Comparison of ENCODE assay signal across 9 cellular contexts in the genomic region with DNA sequence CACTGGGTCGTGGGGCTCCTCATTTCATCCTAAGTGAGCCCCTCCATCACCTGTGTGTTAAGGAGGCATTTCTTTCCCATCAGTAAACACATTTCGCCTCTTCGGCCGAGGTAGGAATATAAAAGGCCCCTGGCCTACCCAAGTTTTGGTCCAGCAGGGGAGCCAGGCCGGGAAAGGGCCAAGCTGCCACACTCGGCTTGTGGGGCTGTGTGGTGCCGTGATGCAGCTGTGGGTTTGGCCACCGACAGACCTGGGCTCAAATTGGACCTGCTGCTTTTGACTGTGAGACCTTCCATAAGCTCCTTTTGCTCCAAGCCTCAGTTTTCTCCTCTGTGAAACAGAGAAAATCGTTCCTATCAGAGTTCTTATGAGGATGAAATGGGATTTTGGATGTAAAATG. TPM values are rescaled to one million over a fixed set of nuclear protein-coding genes. Genes with fewer than 3 reads are reported as not detected.
DNase-seq lines count a peak whose midpoint lies in the region; FAIRE-seq and TF ChIP-seq lines count a peak whose summit lies in the region.
"Had no signal": no experiment of that assay in that cellular context is flagged by ENCODE, and none has a peak within 500 bp of the region (broad histone marks: within the 10 kb centered on the region; RNA-seq: fewer than 3 reads in every experiment).

No MANE protein-coding gene starts in this region.

- 74% methylated on average over 9 of the region's 9 CpGs; no CpG with 5 or more reads in 1 of the 2 experiments for WGBS in H1 (ENCODE audit: extremely low coverage in 1 of 2, insufficient coverage in 1 of 2, insufficient read length in 1 of 2, insufficient replicate concordance in 2 of 2, low coverage in 1 of 2, low lambda C conversion rate in 2 of 2, missing lambda C conversion rate in 1 of 2), 2 experiments

- peaks cover 4% of the 10 kb centered on the region for H3K27me3 Mint-ChIP-seq in neural crest cell (ENCODE audit: low read depth)

- no peak overlapping the region for H2BK20ac ChIP-seq in H1 (ENCODE audit: low read length)

- H3K27me3 ChIP-seq in BLaER1 (peaks cover 7% of the 10 kb centered on the region; the same call in 1 of the 2 replicates), H1 (replicated peaks in 1 of 4; ENCODE audit: control insufficient read depth in 3 of 4, extremely low read depth in 1 of 4, insufficient read depth in 3 of 4, low read length in 3 of 4) (peaks cover 0 to 4% (median 0%) of the 10 kb centered on the region in 4 experiments; a peak in 2 of 7 replicates)

- CTCF ChIA-PET in H1 (lab: Charles Lee; ENCODE audit: partially characterized antibody) = interaction anchor here (0.7 to 1.9 kb wide), 8 partner anchors 9 to 67 kb away, joined by 3 to 7 read pairs (median 3); no protein-coding TSS in a partner anchor

- H3K27ac ChIP-seq in BLaER1 = peak overlapping the region; percentile 85
- no peak overlapping the region for H3K27ac ChIP-seq in H1 (ENCODE audit: low read depth, low read length)

- no peak overlapping the region for H3K56ac ChIP-seq in H1 (replicated peaks; ENCODE audit: insufficient read length, low read depth, low read length)

- H3K4me2 ChIP-seq in BLaER1 (peak overlapping the region; percentile 96), H1 (ENCODE audit: insufficient read depth in 1 of 2, low read depth in 2 of 2, low read length in 2 of 2) (peak overlapping the region; percentile 64 to 98)

- no peak overlapping the region for H2BK120ac ChIP-seq in H1 (replicated peaks; ENCODE audit: low read depth, low read length)

- no peak overlapping the region for H4K91ac ChIP-seq in H1 (replicated peaks; ENCODE audit: insufficient read length, low read length)

- peaks cover 9% of the 10 kb centered on the region; the same call in 1 of the 2 replicates for H3K23me2 ChIP-seq in H1 (ENCODE audit: low read depth, low read length)

- H3K9me3 ChIP-seq in BLaER1 = no peaks in the 10 kb centered on the region
- H3K9me3 ChIP-seq in H1 (ENCODE audit: insufficient read depth in 2 of 2, low read depth in 1 of 2, low read length in 1 of 2) = no peaks in the 10 kb centered on the region

- peak overlapping the region; percentile 94 for H3K4me3 Mint-ChIP-seq in neural crest cell

- TF ChIP-seq EP300 in H1 (IDR thresholded peaks at IDR 0.05; ENCODE audit: borderline replicate concordance in 1 of 2, low read depth in 2 of 2, low read length in 2 of 2) = no peak

- peaks cover 44% of the 10 kb centered on the region for H3K36me3 ChIP-seq in BLaER1
- peaks cover 5 to 15% (median 11%) of the 10 kb centered on the region in 4 experiments; a peak in 6 of 8 replicates for H3K36me3 ChIP-seq in H1 (ENCODE audit: control insufficient read depth in 2 of 4, insufficient read depth in 4 of 4, low read length in 3 of 4)

- H3K4me3 ChIP-seq in BLaER1 (peak overlapping the region; percentile 98), NB4 (ENCODE audit: low read depth, low read length) (peak overlapping the region; percentile 92), H1 (ENCODE audit: extremely low read depth in 1 of 4, insufficient read depth in 2 of 4, low read depth in 3 of 4, low read length in 4 of 4) (peak overlapping the region; percentile 48 to 94 (median 76))

- H3K9me3 Mint-ChIP-seq in neural crest cell = peaks cover 7% of the 10 kb centered on the region

- H3K9ac ChIP-seq in BLaER1 (peak overlapping the region; percentile 95), H1 (replicated peaks in 1 of 4; ENCODE audit: extremely low read depth in 1 of 4, low read depth in 3 of 4, low read length in 3 of 4) (peak overlapping the region in 3 of 4 experiments; percentile 38 to 63 (median 56); a peak in 5 of 7 replicates)

- no peak for TF ChIP-seq RAD21 in H1 (IDR thresholded peaks at IDR 0.05 in 1 of 2, conservative IDR thresholded peaks at IDR 0.05 in 1 of 2; ENCODE audit: low read depth in 2 of 2, low read length in 2 of 2)

- H3K18ac ChIP-seq in H1 (ENCODE audit: extremely low read depth, low read length) = no peak overlapping the region

- no peak overlapping the region for H4K5ac ChIP-seq in H1 (ENCODE audit: insufficient read length, low read depth, low read length)

- H2BK5ac ChIP-seq in H1 (ENCODE audit: low read depth, low read length) = no peak overlapping the region

- no peak overlapping the region for H2AFZ ChIP-seq in H1 (ENCODE audit: low read length)

- H3K27ac Mint-ChIP-seq in neural crest cell (ENCODE audit: unreplicated experiment) = no peak overlapping the region

- H3K14ac ChIP-seq in H1 (ENCODE audit: insufficient read length) = no peak overlapping the region

- TF ChIP-seq POLR2A in NB4 (IDR thresholded peaks at IDR 0.05; ENCODE audit: extremely low read depth, insufficient read length) = no peak
- TF ChIP-seq POLR2A in H1 (IDR thresholded peaks at IDR 0.05; ENCODE audit: control extremely low read depth in 1 of 2, low read depth in 2 of 2, low read length in 2 of 2) = no peak

- FAIRE-seq in H1 (lab: Jason Lieb, UNC) = no peak

- H2AK5ac ChIP-seq in H1 (ENCODE audit: low read depth, low read length) = no peak overlapping the region

- H3K4me1 ChIP-seq in BLaER1 (peaks cover 38% of the 10 kb centered on the region), H1 (replicated peaks in 1 of 4; ENCODE audit: control insufficient read depth in 3 of 4, insufficient read depth in 4 of 4, low read length in 3 of 4) (peaks cover 5 to 27% (median 17%) of the 10 kb centered on the region in 4 experiments; a peak in 6 of 7 replicates)

- TF ChIP-seq CTCF in NB4 (IDR thresholded peaks at IDR 0.05; ENCODE audit: low read depth, low read length) (no peak), H1 (IDR thresholded peaks at IDR 0.05; ENCODE audit: control extremely low read depth in 1 of 3, insufficient read depth in 1 of 3, low read depth in 1 of 3, low read length in 3 of 3) (no peak), neural crest cell (conservative IDR thresholded peaks at IDR 0.05) (no peak)

- DNase-seq in NB4 (ENCODE audit: low read depth) (no peak), H1 (ENCODE audit: low read depth in 1 of 2, low spot score in 2 of 2) (no peak), neural crest cell (ENCODE audit: low read depth, low spot score) (no peak), AML-193 (lab: John Stamatoyannopoulos, UW) (no peak), SKM-1 treated with dmso at 0.1 percent for 144 hours (lab: John Stamatoyannopoulos, UW; ENCODE audit: unreplicated experiment) (no peak)
- DNase-seq in activated CD4-positive, alpha-beta T cell treated with anti-CD3 and anti-CD28 coated beads for 1 hour = no peak
- DNase-seq in stimulated activated CD4-positive, alpha-beta T cell treated with anti-CD3 and anti-CD28 coated beads, Interleukin-4, amount 100 ng/mL, for 4 hours = no peak
- DNase-seq: NCI-H2081 treated with DMSO at 0.1 percent for 48 hours had no signal

- no peak overlapping the region for H4K8ac ChIP-seq in H1 (ENCODE audit: extremely low read depth, insufficient read depth, low read length)

- POLR2A ChIA-PET in H1 (lab: Charles Lee; ENCODE audit: partially characterized antibody) = interaction anchor here (0.7 to 2.7 kb wide), 4 partner anchors 12 to 24 kb away, joined by 5 to 17 read pairs (median 12); a partner anchor contains a TSS

- H3K79me1 ChIP-seq in H1 (ENCODE audit: low read depth, low read length) = no peaks in the 10 kb centered on the region

- no peak overlapping the region for H2BK12ac ChIP-seq in H1 (ENCODE audit: low read depth, low read length)

- H2BK15ac ChIP-seq in H1 (ENCODE audit: low read length) = no peak overlapping the region

- H4K20me1 ChIP-seq in BLaER1 (peaks cover 5% of the 10 kb centered on the region; the same call in 1 of the 2 replicates), H1 (replicated peaks in 1 of 2; ENCODE audit: control insufficient read depth in 1 of 2, insufficient read depth in 2 of 2, low read length in 2 of 2) (peaks cover 0 to 4% of the 10 kb centered on the region in 2 experiments)

- H3K4me1 Mint-ChIP-seq in neural crest cell = peaks cover 28% of the 10 kb centered on the region

- no peak overlapping the region for H3K23ac ChIP-seq in H1 (ENCODE audit: insufficient read length)

- H3K36me3 Mint-ChIP-seq in neural crest cell (ENCODE audit: low read depth) = no peaks in the 10 kb centered on the region

- H3K4ac ChIP-seq in H1 (replicated peaks; ENCODE audit: insufficient read length, low read depth, low read length) = no peak overlapping the region

- H3K79me2 ChIP-seq in H1 (ENCODE audit: control insufficient read depth in 1 of 2, insufficient read depth in 2 of 2, low read length in 2 of 2) = peaks cover 0 to 8% of the 10 kb centered on the region in 2 experiments; a peak in 1 of 4 replicates

RNA-seq across cellular contexts. Expression of a gene that starts 0.8 kb away (rescaled TPM):
- 131 TPM in 2 replicates for total RNA-seq in H1 (2021; fragmentation: NEBNext Ultra II Directional; extraction: Animal tissue kit (Norgen Biotek cat#: 25700))
- 125 and 192 TPM in 2 replicates for polyA plus RNA-seq in H1 (2011; rRNA removed)
- 152 TPM for polyA plus RNA-seq in H1 (2011; cell fraction: cytosol; rRNA removed)
- polyA plus RNA-seq in H1 (2011; cell fraction: nucleus; rRNA removed) = 304 TPM
- 89.8 to 192 TPM (median 174 TPM) in 4 replicates for polyA plus RNA-seq in H1 (2012, experiment 1 of 2)
- polyA plus RNA-seq in H1 (2012, experiment 2 of 2) = 101 TPM
- 72.0 TPM for polyA plus RNA-seq in H1 (2013, experiment 1 of 2)
- 62.7 TPM for polyA plus RNA-seq in H1 (2013, experiment 2 of 2)
- polyA minus RNA-seq in H1 (2011; rRNA and poly(A)+ RNA removed) = 60.2 and 75.0 TPM in 2 replicates
- 98.5 TPM for polyA minus RNA-seq in H1 (2011; cell fraction: cytosol; rRNA and poly(A)+ RNA removed)
- 80.7 TPM for polyA minus RNA-seq in H1 (2011; cell fraction: nucleus; rRNA and poly(A)+ RNA removed)
- 182 and 191 TPM in 2 replicates for total RNA-seq in neural crest cell

RNA-seq across cellular contexts. Expression of a gene that starts 22.2 kb away (rescaled TPM):
- total RNA-seq in H1 (2021; fragmentation: NEBNext Ultra II Directional; extraction: Animal tissue kit (Norgen Biotek cat#: 25700)) = 8.3 and 8.9 TPM in 2 replicates
- polyA plus RNA-seq in H1 (2011; rRNA removed) = 7.2 and 11.0 TPM in 2 replicates
- 6.0 TPM for polyA plus RNA-seq in H1 (2011; cell fraction: cytosol; rRNA removed)
- 11.8 TPM for polyA plus RNA-seq in H1 (2011; cell fraction: nucleus; rRNA removed)
- polyA plus RNA-seq in H1 (2012, experiment 1 of 2) = 4.1 to 12.0 TPM (median 10.6 TPM) in 4 replicates
- 8.1 TPM for polyA plus RNA-seq in H1 (2012, experiment 2 of 2)
- polyA plus RNA-seq in H1 (2013, experiment 1 of 2) = 4.7 TPM
- 4.5 TPM for polyA plus RNA-seq in H1 (2013, experiment 2 of 2)
- polyA minus RNA-seq in H1 (2011; rRNA and poly(A)+ RNA removed) = 1.5 and 1.6 TPM in 2 replicates
- polyA minus RNA-seq in H1 (2011; cell fraction: cytosol; rRNA and poly(A)+ RNA removed) = 2.3 TPM
- polyA minus RNA-seq in H1 (2011; cell fraction: nucleus; rRNA and poly(A)+ RNA removed) = 6.0 TPM
- total RNA-seq in neural crest cell = 11.0 and 13.9 TPM in 2 replicates

RNA-seq across cellular contexts. Expression of a gene that starts 23.9 kb away (rescaled TPM):
- total RNA-seq in H1 (2021; fragmentation: NEBNext Ultra II Directional; extraction: Animal tissue kit (Norgen Biotek cat#: 25700)) = 1,454 and 1,516 TPM in 2 replicates
- 3,329 and 3,697 TPM in 2 replicates for polyA plus RNA-seq in H1 (2011; rRNA removed)
- polyA plus RNA-seq in H1 (2011; cell fraction: cytosol; rRNA removed) = 2,378 TPM
- 2,569 TPM for polyA plus RNA-seq in H1 (2011; cell fraction: nucleus; rRNA removed)
- polyA plus RNA-seq in H1 (2012, experiment 1 of 2) = 1,993 to 2,737 TPM (median 2,451 TPM) in 4 replicates
- polyA plus RNA-seq in H1 (2012, experiment 2 of 2) = 3,069 TPM
- 1,370 TPM for polyA plus RNA-seq in H1 (2013, experiment 1 of 2)
- polyA plus RNA-seq in H1 (2013, experiment 2 of 2) = 1,386 TPM
- 842 and 1,024 TPM in 2 replicates for polyA minus RNA-seq in H1 (2011; rRNA and poly(A)+ RNA removed)
- polyA minus RNA-seq in H1 (2011; cell fraction: cytosol; rRNA and poly(A)+ RNA removed) = 714 TPM
- 749 TPM for polyA minus RNA-seq in H1 (2011; cell fraction: nucleus; rRNA and poly(A)+ RNA removed)
- 776 and 780 TPM in 2 replicates for total RNA-seq in neural crest cell

RNA-seq across cellular contexts. Expression of a gene that starts 32.1 kb away (rescaled TPM):
- not detected in 2 replicates for total RNA-seq in H1 (2021; fragmentation: NEBNext Ultra II Directional; extraction: Animal tissue kit (Norgen Biotek cat#: 25700))
- 0.09 and 0.17 TPM in 2 replicates for polyA plus RNA-seq in H1 (2011; rRNA removed)
- polyA plus RNA-seq in H1 (2011; cell fraction: cytosol; rRNA removed) = not detected
- not detected for polyA plus RNA-seq in H1 (2011; cell fraction: nucleus; rRNA removed)
- polyA plus RNA-seq in H1 (2012, experiment 1 of 2) = 0.34 to 0.86 TPM (median 0.56 TPM) in 4 replicates
- polyA plus RNA-seq in H1 (2012, experiment 2 of 2) = 0.25 TPM
- polyA plus RNA-seq in H1 (2013, experiment 1 of 2) = 0.10 TPM
- 0.07 TPM for polyA plus RNA-seq in H1 (2013, experiment 2 of 2)
- polyA minus RNA-seq in H1 (2011; rRNA and poly(A)+ RNA removed) = 0.16 TPM in 1 of 2 replicates, not detected in the other
- polyA minus RNA-seq in H1 (2011; cell fraction: cytosol; rRNA and poly(A)+ RNA removed) = not detected
- not detected for polyA minus RNA-seq in H1 (2011; cell fraction: nucleus; rRNA and poly(A)+ RNA removed)
- not detected in 2 replicates for total RNA-seq in neural crest cell

RNA-seq across cellular contexts. Expression of a gene that starts 43.0 kb away (rescaled TPM):
- total RNA-seq in H1 (2021; fragmentation: NEBNext Ultra II Directional; extraction: Animal tissue kit (Norgen Biotek cat#: 25700)) = not detected in 2 replicates
- polyA plus RNA-seq in H1 (2011; rRNA removed) = 0.08 and 0.24 TPM in 2 replicates
- 0.09 TPM for polyA plus RNA-seq in H1 (2011; cell fraction: cytosol; rRNA removed)
- 0.14 TPM for polyA plus RNA-seq in H1 (2011; cell fraction: nucleus; rRNA removed)
- polyA plus RNA-seq in H1 (2012, experiment 1 of 2) = 0.20 TPM in 1 of 4 replicates, not detected in the others
- not detected for polyA plus RNA-seq in H1 (2012, experiment 2 of 2)
- polyA plus RNA-seq in H1 (2013, experiment 1 of 2) = 0.06 TPM
- not detected for polyA plus RNA-seq in H1 (2013, experiment 2 of 2)
- polyA minus RNA-seq in H1 (2011; rRNA and poly(A)+ RNA removed) = not detected in 2 replicates
- polyA minus RNA-seq in H1 (2011; cell fraction: cytosol; rRNA and poly(A)+ RNA removed) = not detected
- polyA minus RNA-seq in H1 (2011; cell fraction: nucleus; rRNA and poly(A)+ RNA removed) = not detected
- total RNA-seq in neural crest cell = not detected in 2 replicates
